8 cellular contexts compared by ENCODE assay signal in genomic region chr7:95434501-95435421, GRCh38. TPM values are rescaled to one million over a fixed set of nuclear protein-coding genes. Genes with fewer than 3 reads are reported as not detected.
A peak's percentile ranks its signal among the peaks of the same experiment; 100 is the strongest.
DNase-seq lines count a peak whose midpoint lies in the region; ATAC-seq and TF ChIP-seq lines count a peak whose summit lies in the region.

TSS of gene PON2 (minus strand) at chr7:95435028. CDS start at chr7:95434951, 77 bp downstream.

- intact Hi-C loops in natural killer cell (cut with micrococcal nuclease) = no loop called here

- DNase-seq in DMS153 (lab: John Stamatoyannopoulos, UW) (peak; percentile 44), HT-29 (ENCODE audit: low spot score) (peak; percentile 92), Peyer's patch (peak; percentile 67 to 91 (median 90)), fibroblast of villous mesenchyme (ENCODE audit: low read depth) (peak; percentile 74), natural killer cell (peak; percentile 61), superior temporal gyrus (ENCODE audit: extremely low spot score) (peak; percentile 68)
- DNase-seq in activated gamma-delta T cell treated with anti-CD3 and anti-CD28 coated beads, Interleukin-2, amount 50 U/mL, for 16 hours (ENCODE audit: low read depth) = peak; percentile 17

- no peaks in the 10 kb centered on the region for H3K9me3 ChIP-seq in Peyer's patch

- peaks cover 0 to 10% (median 0%) of the 10 kb centered on the region in 4 donors for H3K4me1 ChIP-seq in Peyer's patch

- H3K36me3 ChIP-seq in Peyer's patch = no peaks in the 10 kb centered on the region

- peak within 1 kb of the TSS; percentile 89 to 97 for H3K27ac Mint-ChIP-seq in natural killer cell

- H3K4me3 ChIP-seq in Peyer's patch = peak within 1 kb of the TSS; percentile 65 to 93 (median 73)
- H3K4me3 ChIP-seq in fibroblast of villous mesenchyme (ENCODE audit: low read depth, low read length) = peak within 1 kb of the TSS; percentile 73

- H3K27me3 ChIP-seq in Peyer's patch = no peaks in the 10 kb centered on the region

- H3K27me3 Mint-ChIP-seq in natural killer cell (ENCODE audit: low read depth in 2 of 2) = peaks cover 0 to 2% of the 10 kb centered on the region in 2 donors

- peaks cover 24 to 26% of the 10 kb centered on the region in 2 donors for H3K4me1 Mint-ChIP-seq in natural killer cell

- peak; percentile 68 to 86 for TF ChIP-seq POLR2A in Peyer's patch (IDR thresholded peaks at IDR 0.05)

- no peaks in the 10 kb centered on the region for H3K36me3 Mint-ChIP-seq in natural killer cell

- peak within 1 kb of the TSS; percentile 97 for H3K4me3 Mint-ChIP-seq in natural killer cell

- no peaks in the 10 kb centered on the region for H3K9me3 Mint-ChIP-seq in natural killer cell

- TF ChIP-seq CTCF in Peyer's patch (IDR thresholded peaks at IDR 0.05) (no peak), fibroblast of villous mesenchyme (IDR thresholded peaks at IDR 0.05; ENCODE audit: insufficient read depth, low read depth, low read length) (no peak), natural killer cell (IDR thresholded peaks at IDR 0.05) (no peak)

- peak within 1 kb of the TSS; percentile 78 to 94 (median 86) for H3K27ac ChIP-seq in Peyer's patch

- peak; percentile 98 for ATAC-seq in GM21423 (IDR thresholded peaks at IDR 0.05; ENCODE audit: unreplicated experiment)
- peak; percentile 93 to 95 (median 94) for ATAC-seq in natural killer cell

RNA-seq across cellular contexts. Expression of gene PON2, which starts in this region (rescaled TPM):
- 46.3 and 51.1 TPM in 2 replicates for total RNA-seq in HT-29 (2014; rRNA removed; shearing (Covaris generic))
- 100 to 1,000 TPM; 116 to 330 (median 193) TPM for total RNA-seq in Peyer's patch
- total RNA-seq in fibroblast of villous mesenchyme = 74.1 and 95.9 TPM in 2 replicates
- total RNA-seq in natural killer cell = 10 to 100 TPM; 26.6 to 35.7 (median 35.6) TPM

Comparison
In these comparisons a context has a peak if more than half of its experiments do, and no peak if none do; other contexts are left out.
1. Peak in every context shown above with its lines: DNase-seq, ATAC-seq, H3K4me3 ChIP-seq and H3K27ac ChIP-seq.
2. DNase-seq: peak in every context shown above with its lines; median percentile 92 in HT-29; 90 in Peyer's patch; 74 in fibroblast of villous mesenchyme; 68 in superior temporal gyrus; 61 in natural killer cell; 44 in DMS153; 17 in activated gamma-delta T cell treated with anti-CD3 and anti-CD28 coated beads, Interleukin-2, amount 50 U/mL, for 16 hours.